Comparison of ENCODE assay signal across 25 cellular contexts in the genomic region with DNA sequence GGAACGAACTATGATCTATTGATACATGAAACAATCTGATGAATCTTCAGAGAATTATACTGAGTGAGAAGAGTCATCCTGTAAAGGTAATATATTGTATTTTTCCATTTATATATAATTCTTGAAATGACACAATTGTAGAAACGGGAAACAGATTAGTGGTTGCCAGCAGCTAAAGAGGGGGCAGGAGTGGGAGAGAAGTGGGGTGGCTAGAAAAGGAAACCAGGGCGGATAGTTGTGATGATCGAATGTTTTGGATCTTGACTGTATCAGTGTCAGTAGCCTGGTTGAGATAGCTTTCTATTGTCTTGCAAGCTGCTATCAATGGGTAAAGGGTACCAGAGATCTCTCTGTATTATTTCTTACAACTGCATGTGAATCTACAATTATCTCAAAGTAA.
"Had no signal": no experiment of that assay in that cellular context is flagged by ENCODE, and none has a peak within 500 bp of the region (broad histone marks: within the 10 kb centered on the region; RNA-seq: fewer than 3 reads in every experiment).

No MANE protein-coding gene starts in this region.

- H3K9me3 ChIP-seq: ascending aorta, breast epithelium, colonic mucosa, esophagus squamous epithelium, gastroesophageal sphincter had no signal

- H3K36me3 ChIP-seq: ascending aorta, breast epithelium, cardiac muscle cell, colonic mucosa, esophagus squamous epithelium, gastroesophageal sphincter had no signal

- DNase-seq: activated CD4-positive, alpha-beta T cell treated with anti-CD3 and anti-CD28 coated beads for 1 hour; activated CD4-positive, alpha-beta T cell treated with anti-CD3 and anti-CD28 coated beads for 4 hours; activated CD4-positive, alpha-beta T cell treated with anti-CD3 and anti-CD28 coated beads, Interleukin-2, amount 50 U/mL, for 1 hour; activated CD8-positive, alpha-beta memory T cell treated with anti-CD3 and anti-CD28 coated beads, Interleukin-2, amount 50 U/mL, for 4 hours; activated gamma-delta T cell; activated naive CD4-positive, alpha-beta T cell; activated naive CD4-positive, alpha-beta T cell treated with anti-CD3 and anti-CD28 coated beads, Interleukin-2, amount 10 ng/mL, durations not matched to agents 7 days and 5 days; activated naive CD8-positive, alpha-beta T cell treated with anti-CD3 and anti-CD28 coated beads, Interleukin-2, amount 10 ng/mL, durations not matched to agents 7 days and 5 days; activated T-cell treated with anti-CD3 and anti-CD28 coated beads, Interleukin-2, amount 50 U/mL, for 1 hour; activated T-cell treated with anti-CD3 and anti-CD28 coated beads, Interleukin-2, amount 50 U/mL, for 48 hours; central memory CD4-positive, alpha-beta T cell; cerebellar nuclear complex; colonic mucosa; effector CD8-positive, alpha-beta T cell; esophagus squamous epithelium; foreskin melanocyte; T-helper 2 cell had no signal

- H3K27ac Mint-ChIP-seq: activated naive CD4-positive, alpha-beta T cell treated with anti-CD3 and anti-CD28 coated beads, Interleukin-2, amount 10 ng/mL, durations not matched to agents 7 days and 5 days; activated naive CD4-positive, alpha-beta T cell treated with anti-CD3 and anti-CD28 coated beads, Interleukin-2, amount 50 U/mL, for 72 hours; activated naive CD8-positive, alpha-beta T cell treated with anti-CD3 and anti-CD28 coated beads, Interleukin-2, amount 10 ng/mL, durations not matched to agents 7 days and 5 days; activated T-helper 1 cell treated with anti-CD3 and anti-CD28 coated beads, Interleukin-12 subunit alpha, Interleukin-12 subunit beta, Interleukin-2, Interleukin-4 antibody, amounts not matched to agents 30 ng/mL and 10 ng/mL and 1 ng/mL, durations not matched to agents 14 hours and 24 hours and 36 hours; brain; WTC11 had no signal

- ATAC-seq: gastroesophageal sphincter, WTC11 had no signal

- H3K4me3 Mint-ChIP-seq: activated naive CD4-positive, alpha-beta T cell treated with anti-CD3 and anti-CD28 coated beads, Interleukin-2, amount 10 ng/mL, durations not matched to agents 7 days and 5 days; activated naive CD8-positive, alpha-beta T cell treated with anti-CD3 and anti-CD28 coated beads, Interleukin-2, amount 10 ng/mL, durations not matched to agents 7 days and 5 days; activated T-helper 1 cell treated with anti-CD3 and anti-CD28 coated beads, Interleukin-12 subunit alpha, Interleukin-12 subunit beta, Interleukin-2, Interleukin-4 antibody, amounts not matched to agents 30 ng/mL and 10 ng/mL and 1 ng/mL, durations not matched to agents 14 hours and 24 hours and 36 hours; brain; WTC11 had no signal

- H3K4me1 ChIP-seq: breast epithelium, colonic mucosa had no signal

- H3K4me3 ChIP-seq: ascending aorta, breast epithelium, cardiac muscle cell, colonic mucosa, esophagus squamous epithelium, gastroesophageal sphincter had no signal

- H3K36me3 Mint-ChIP-seq: activated naive CD4-positive, alpha-beta T cell treated with anti-CD3 and anti-CD28 coated beads, Interleukin-2, amount 10 ng/mL, durations not matched to agents 7 days and 5 days; activated naive CD4-positive, alpha-beta T cell treated with anti-CD3 and anti-CD28 coated beads, Interleukin-2, amount 50 U/mL, for 72 hours; activated naive CD8-positive, alpha-beta T cell treated with anti-CD3 and anti-CD28 coated beads, Interleukin-2, amount 10 ng/mL, durations not matched to agents 7 days and 5 days; brain; WTC11 had no signal

- H3K9me3 Mint-ChIP-seq: activated naive CD4-positive, alpha-beta T cell treated with anti-CD3 and anti-CD28 coated beads, Interleukin-2, amount 10 ng/mL, durations not matched to agents 7 days and 5 days; activated naive CD4-positive, alpha-beta T cell treated with anti-CD3 and anti-CD28 coated beads, Interleukin-2, amount 50 U/mL, for 72 hours; activated naive CD8-positive, alpha-beta T cell treated with anti-CD3 and anti-CD28 coated beads, Interleukin-2, amount 10 ng/mL, durations not matched to agents 7 days and 5 days; activated T-helper 1 cell treated with anti-CD3 and anti-CD28 coated beads, Interleukin-12 subunit alpha, Interleukin-12 subunit beta, Interleukin-2, Interleukin-4 antibody, amounts not matched to agents 30 ng/mL and 10 ng/mL and 1 ng/mL, durations not matched to agents 14 hours and 24 hours and 36 hours; WTC11 had no signal
